ENCODE assay signal across 2 cellular contexts in the genomic region with DNA sequence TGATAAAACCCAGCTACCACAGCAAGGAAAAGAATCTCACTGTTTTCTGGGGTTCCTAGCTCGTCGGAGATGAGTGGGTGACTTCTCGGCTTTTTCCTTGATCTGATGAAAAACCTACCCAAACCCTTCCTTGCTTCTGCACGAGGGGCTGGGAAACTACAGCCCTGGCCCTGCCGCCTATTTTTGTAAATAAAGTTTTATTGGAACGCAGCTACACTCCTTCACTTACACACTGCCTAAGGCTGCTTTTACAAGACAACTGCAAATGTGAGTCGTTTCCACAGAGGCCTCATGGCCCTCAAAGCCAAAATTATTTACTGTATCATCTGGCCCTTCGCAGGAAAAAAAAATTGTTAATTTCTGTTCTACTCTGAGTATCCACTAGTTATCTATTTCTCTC.
TF ChIP-seq lines count a peak whose summit lies in the region.

No MANE protein-coding gene starts in this region.

TF ChIP-seq in HepG2, 621 proteins besides CTCF, POLR2A, EP300 and RAD21:
- TF ChIP-seq, protein P1, sequence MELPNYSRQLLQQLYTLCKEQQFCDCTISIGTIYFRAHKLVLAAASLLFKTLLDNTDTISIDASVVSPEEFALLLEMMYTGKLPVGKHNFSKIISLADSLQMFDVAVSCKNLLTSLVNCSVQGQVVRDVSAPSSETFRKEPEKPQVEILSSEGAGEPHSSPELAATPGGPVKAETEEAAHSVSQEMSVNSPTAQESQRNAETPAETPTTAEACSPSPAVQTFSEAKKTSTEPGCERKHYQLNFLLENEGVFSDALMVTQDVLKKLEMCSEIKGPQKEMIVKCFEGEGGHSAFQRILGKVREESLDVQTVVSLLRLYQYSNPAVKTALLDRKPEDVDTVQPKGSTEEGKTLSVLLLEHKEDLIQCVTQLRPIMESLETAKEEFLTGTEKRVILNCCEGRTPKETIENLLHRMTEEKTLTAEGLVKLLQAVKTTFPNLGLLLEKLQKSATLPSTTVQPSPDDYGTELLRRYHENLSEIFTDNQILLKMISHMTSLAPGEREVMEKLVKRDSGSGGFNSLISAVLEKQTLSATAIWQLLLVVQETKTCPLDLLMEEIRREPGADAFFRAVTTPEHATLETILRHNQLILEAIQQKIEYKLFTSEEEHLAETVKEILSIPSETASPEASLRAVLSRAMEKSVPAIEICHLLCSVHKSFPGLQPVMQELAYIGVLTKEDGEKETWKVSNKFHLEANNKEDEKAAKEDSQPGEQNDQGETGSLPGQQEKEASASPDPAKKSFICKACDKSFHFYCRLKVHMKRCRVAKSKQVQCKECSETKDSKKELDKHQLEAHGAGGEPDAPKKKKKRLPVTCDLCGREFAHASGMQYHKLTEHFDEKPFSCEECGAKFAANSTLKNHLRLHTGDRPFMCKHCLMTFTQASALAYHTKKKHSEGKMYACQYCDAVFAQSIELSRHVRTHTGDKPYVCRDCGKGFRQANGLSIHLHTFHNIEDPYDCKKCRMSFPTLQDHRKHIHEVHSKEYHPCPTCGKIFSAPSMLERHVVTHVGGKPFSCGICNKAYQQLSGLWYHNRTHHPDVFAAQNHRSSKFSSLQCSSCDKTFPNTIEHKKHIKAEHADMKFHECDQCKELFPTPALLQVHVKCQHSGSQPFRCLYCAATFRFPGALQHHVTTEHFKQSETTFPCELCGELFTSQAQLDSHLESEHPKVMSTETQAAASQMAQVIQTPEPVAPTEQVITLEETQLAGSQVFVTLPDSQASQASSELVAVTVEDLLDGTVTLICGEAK (IDR thresholded peaks at IDR 0.05): no peak
- TF ChIP-seq, protein P1 (CRISPR knock-in tag; IDR thresholded peaks at IDR 0.05): peak; percentile 94
- TF ChIP-seq, protein P2, sequence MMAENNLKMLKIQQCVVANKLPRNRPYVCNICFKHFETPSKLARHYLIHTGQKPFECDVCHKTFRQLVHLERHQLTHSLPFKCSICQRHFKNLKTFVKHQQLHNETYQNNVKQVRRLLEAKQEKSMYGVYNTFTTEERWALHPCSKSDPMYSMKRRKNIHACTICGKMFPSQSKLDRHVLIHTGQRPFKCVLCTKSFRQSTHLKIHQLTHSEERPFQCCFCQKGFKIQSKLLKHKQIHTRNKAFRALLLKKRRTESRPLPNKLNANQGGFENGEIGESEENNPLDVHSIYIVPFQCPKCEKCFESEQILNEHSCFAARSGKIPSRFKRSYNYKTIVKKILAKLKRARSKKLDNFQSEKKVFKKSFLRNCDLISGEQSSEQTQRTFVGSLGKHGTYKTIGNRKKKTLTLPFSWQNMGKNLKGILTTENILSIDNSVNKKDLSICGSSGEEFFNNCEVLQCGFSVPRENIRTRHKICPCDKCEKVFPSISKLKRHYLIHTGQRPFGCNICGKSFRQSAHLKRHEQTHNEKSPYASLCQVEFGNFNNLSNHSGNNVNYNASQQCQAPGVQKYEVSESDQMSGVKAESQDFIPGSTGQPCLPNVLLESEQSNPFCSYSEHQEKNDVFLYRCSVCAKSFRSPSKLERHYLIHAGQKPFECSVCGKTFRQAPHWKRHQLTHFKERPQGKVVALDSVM (CRISPR knock-in tag; IDR thresholded peaks at IDR 0.05): no peak

TF ChIP-seq in K562, 482 proteins besides CTCF, POLR2A, EP300 and RAD21 (continued from another document):
- TF ChIP-seq, protein P1 (IDR thresholded peaks at IDR 0.05): peak; percentile 79
- TF ChIP-seq, protein P1 (CRISPR knock-in tag; IDR thresholded peaks at IDR 0.05): no peak
- TF ChIP-seq, protein P3, sequence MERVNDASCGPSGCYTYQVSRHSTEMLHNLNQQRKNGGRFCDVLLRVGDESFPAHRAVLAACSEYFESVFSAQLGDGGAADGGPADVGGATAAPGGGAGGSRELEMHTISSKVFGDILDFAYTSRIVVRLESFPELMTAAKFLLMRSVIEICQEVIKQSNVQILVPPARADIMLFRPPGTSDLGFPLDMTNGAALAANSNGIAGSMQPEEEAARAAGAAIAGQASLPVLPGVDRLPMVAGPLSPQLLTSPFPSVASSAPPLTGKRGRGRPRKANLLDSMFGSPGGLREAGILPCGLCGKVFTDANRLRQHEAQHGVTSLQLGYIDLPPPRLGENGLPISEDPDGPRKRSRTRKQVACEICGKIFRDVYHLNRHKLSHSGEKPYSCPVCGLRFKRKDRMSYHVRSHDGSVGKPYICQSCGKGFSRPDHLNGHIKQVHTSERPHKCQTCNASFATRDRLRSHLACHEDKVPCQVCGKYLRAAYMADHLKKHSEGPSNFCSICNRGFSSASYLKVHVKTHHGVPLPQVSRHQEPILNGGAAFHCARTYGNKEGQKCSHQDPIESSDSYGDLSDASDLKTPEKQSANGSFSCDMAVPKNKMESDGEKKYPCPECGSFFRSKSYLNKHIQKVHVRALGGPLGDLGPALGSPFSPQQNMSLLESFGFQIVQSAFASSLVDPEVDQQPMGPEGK (CRISPR knock-in tag; IDR thresholded peaks at IDR 0.05; ENCODE audit: borderline replicate concordance): no peak
- TF ChIP-seq, protein P4, sequence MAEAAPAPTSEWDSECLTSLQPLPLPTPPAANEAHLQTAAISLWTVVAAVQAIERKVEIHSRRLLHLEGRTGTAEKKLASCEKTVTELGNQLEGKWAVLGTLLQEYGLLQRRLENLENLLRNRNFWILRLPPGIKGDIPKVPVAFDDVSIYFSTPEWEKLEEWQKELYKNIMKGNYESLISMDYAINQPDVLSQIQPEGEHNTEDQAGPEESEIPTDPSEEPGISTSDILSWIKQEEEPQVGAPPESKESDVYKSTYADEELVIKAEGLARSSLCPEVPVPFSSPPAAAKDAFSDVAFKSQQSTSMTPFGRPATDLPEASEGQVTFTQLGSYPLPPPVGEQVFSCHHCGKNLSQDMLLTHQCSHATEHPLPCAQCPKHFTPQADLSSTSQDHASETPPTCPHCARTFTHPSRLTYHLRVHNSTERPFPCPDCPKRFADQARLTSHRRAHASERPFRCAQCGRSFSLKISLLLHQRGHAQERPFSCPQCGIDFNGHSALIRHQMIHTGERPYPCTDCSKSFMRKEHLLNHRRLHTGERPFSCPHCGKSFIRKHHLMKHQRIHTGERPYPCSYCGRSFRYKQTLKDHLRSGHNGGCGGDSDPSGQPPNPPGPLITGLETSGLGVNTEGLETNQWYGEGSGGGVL (CRISPR knock-in tag; IDR thresholded peaks at IDR 0.05): no peak
- TF ChIP-seq NFE2 (IDR thresholded peaks at IDR 0.05; ENCODE audit: low read depth) (no peak), ZNF586 (CRISPR knock-in tag; conservative IDR thresholded peaks at IDR 0.05) (no peak)
TF ChIP-seq in K562: peak in this region for 1.
